16 cellular contexts compared by ENCODE assay signal in genomic region chr16:82386771-82387170, GRCh38.
DNase-seq lines count a peak whose midpoint lies in the region; TF ChIP-seq lines count a peak whose summit lies in the region.
"Had no signal": no experiment of that assay in that cellular context is flagged by ENCODE, and none has a peak within 500 bp of the region (broad histone marks: within the 10 kb centered on the region; RNA-seq: fewer than 3 reads in every experiment).

No MANE protein-coding gene starts in this region.

- peaks cover 2% of the 10 kb centered on the region for H3K27me3 Mint-ChIP-seq in neural progenitor cell (ENCODE audit: insufficient read depth, low read depth)
- H3K27me3 Mint-ChIP-seq: CD4-positive, alpha-beta T cell had no signal

- H3K4me3 ChIP-seq in neural progenitor cell (no peak overlapping the region), thyroid gland (replicated peaks in 1 of 3) (no peak overlapping the region), colonic mucosa (no peak overlapping the region)
- H3K4me3 ChIP-seq: BLaER1 treated with 17β-estradiol and CSF1 and Interleukin-3, amounts not matched to agents 10 nM and 100 nM had no signal

- WGBS in thyroid gland, 2 donors: 0 to 50% methylated on average over 1 of the region's 1 CpG

- no peaks in the 10 kb centered on the region for H3K36me3 ChIP-seq in neural progenitor cell
- H3K36me3 ChIP-seq in thyroid gland: no peaks in the 10 kb centered on the region
- H3K36me3 ChIP-seq in colonic mucosa: no peaks in the 10 kb centered on the region
- H3K36me3 ChIP-seq: BLaER1 treated with 17β-estradiol and CSF1 and Interleukin-3, amounts not matched to agents 10 nM and 100 nM had no signal

- no peaks in the 10 kb centered on the region for H3K36me3 Mint-ChIP-seq in neural progenitor cell
- H3K36me3 Mint-ChIP-seq: CD8-positive, alpha-beta T cell had no signal

- peak overlapping the region; percentile 42 for H3K27ac Mint-ChIP-seq in neural progenitor cell
- H3K27ac Mint-ChIP-seq: B cell; CD4-positive, alpha-beta T cell; CD8-positive, alpha-beta T cell had no signal

- H3K4me3 Mint-ChIP-seq in neural progenitor cell: no peak overlapping the region
- H3K4me3 Mint-ChIP-seq: B cell; CD4-positive, alpha-beta T cell; CD8-positive, alpha-beta T cell had no signal

- H3K4me2 ChIP-seq in neural progenitor cell: no peak overlapping the region
- H3K4me2 ChIP-seq: BLaER1 treated with 17β-estradiol and CSF1 and Interleukin-3, amounts not matched to agents 10 nM and 100 nM had no signal

- intact Hi-C loops in thyroid gland (cut with DNase I): no loop called here
- intact Hi-C loops in colonic mucosa (cut with DNase I): no loop called here

- TF ChIP-seq POLR2A in thyroid gland (IDR thresholded peaks at IDR 0.05): no peak

- no peaks in the 10 kb centered on the region for H3K4me1 ChIP-seq in neural progenitor cell
- no peaks in the 10 kb centered on the region for H3K4me1 ChIP-seq in thyroid gland
- no peaks in the 10 kb centered on the region for H3K4me1 ChIP-seq in colonic mucosa
- H3K4me1 ChIP-seq: Caco-2 had no signal

- no peaks in the 10 kb centered on the region for H3K79me2 ChIP-seq in neural progenitor cell (ENCODE audit: low read depth)

- H3K9ac ChIP-seq in neural progenitor cell: no peak overlapping the region
- no peak overlapping the region for H3K9ac ChIP-seq in colonic mucosa (ENCODE audit: low read depth in 2 of 2, low read length in 2 of 2)
- H3K9ac ChIP-seq: BLaER1 treated with 17β-estradiol and CSF1 and Interleukin-3, amounts not matched to agents 10 nM and 100 nM had no signal

- H3K27me3 ChIP-seq in neural progenitor cell: no peaks in the 10 kb centered on the region
- H3K27me3 ChIP-seq in thyroid gland: no peaks in the 10 kb centered on the region
- no peaks in the 10 kb centered on the region for H3K27me3 ChIP-seq in colonic mucosa
- H3K27me3 ChIP-seq: BLaER1 treated with 17β-estradiol and CSF1 and Interleukin-3, amounts not matched to agents 10 nM and 100 nM had no signal

- H3K9me3 ChIP-seq in neural progenitor cell (ENCODE audit: low read depth): no peaks in the 10 kb centered on the region
- no peaks in the 10 kb centered on the region for H3K9me3 ChIP-seq in thyroid gland
- H3K9me3 ChIP-seq in colonic mucosa: no peaks in the 10 kb centered on the region
- H3K9me3 ChIP-seq: BLaER1 treated with 17β-estradiol and CSF1 and Interleukin-3, amounts not matched to agents 10 nM and 100 nM; Caco-2 had no signal

- no peaks in the 10 kb centered on the region for H3F3A ChIP-seq in neural progenitor cell (ENCODE audit: low read depth)

- H3K27ac ChIP-seq in neural progenitor cell (no peak overlapping the region), thyroid gland (no peak overlapping the region), colonic mucosa (no peak overlapping the region)
- H3K27ac ChIP-seq: BLaER1 treated with 17β-estradiol and CSF1 and Interleukin-3, amounts not matched to agents 10 nM and 100 nM; C4-2B had no signal

- no peak for DNase-seq in neural progenitor cell (ENCODE audit: low spot score)
- DNase-seq in thyroid gland: peak; percentile 53 to 71
- DNase-seq in NCI-H2029 treated with DMSO at 0.1 percent for 48 hours (lab: John Stamatoyannopoulos, UW): no peak
- no peak for DNase-seq in ACHN
- no peak for DNase-seq in colonic mucosa
- DNase-seq: 8988T; AML-193; Caco-2; Calu3; CD4-positive, alpha-beta T cell; CD8-positive, alpha-beta T cell; DMS79 treated with DMSO at 0.1 percent for 48 hours; GF-D8 had no signal

- H3K4me1 Mint-ChIP-seq in neural progenitor cell: no peaks in the 10 kb centered on the region
- H3K4me1 Mint-ChIP-seq: B cell had no signal

- no peaks in the 10 kb centered on the region for H4K20me1 ChIP-seq in neural progenitor cell (ENCODE audit: low read depth)
- H4K20me1 ChIP-seq: BLaER1 treated with 17β-estradiol and CSF1 and Interleukin-3, amounts not matched to agents 10 nM and 100 nM had no signal

- peaks cover 2% of the 10 kb centered on the region for H3K9me3 Mint-ChIP-seq in neural progenitor cell
- H3K9me3 Mint-ChIP-seq: CD4-positive, alpha-beta T cell had no signal

- no peak overlapping the region for H2AFZ ChIP-seq in neural progenitor cell (replicated peaks)

- in situ Hi-C loops in ACHN (cut with HindIII; ENCODE audit: low pct_ligation_motif_present, low pct_unique_long_range_greater_than_20kb, low sequenced_read_pairs): no loop called here

- TF ChIP-seq CTCF in neural progenitor cell (IDR thresholded peaks at IDR 0.05) (no peak), thyroid gland (IDR thresholded peaks at IDR 0.05) (no peak), colonic mucosa (IDR thresholded peaks at IDR 0.05) (no peak)

Comparison
In these comparisons a context has a peak if more than half of its experiments do, and no peak if none do; other contexts are left out.
1. DNase-seq: peak in thyroid gland (2 of 2); none in neural progenitor cell (single experiment), NCI-H2029 treated with DMSO at 0.1 percent for 48 hours (single experiment), ACHN (single experiment) and colonic mucosa (single experiment).